Comparison of ENCODE assay signal across 10 cellular contexts in genomic region chr17:79075861-79076406, GRCh38. TPM values are rescaled to one million over a fixed set of nuclear protein-coding genes. Genes with fewer than 3 reads are reported as not detected.
DNase-seq lines count a peak whose midpoint lies in the region; ATAC-seq and TF ChIP-seq lines count a peak whose summit lies in the region.
"Had no signal": no experiment of that assay in that cellular context is flagged by ENCODE, and none has a peak within 500 bp of the region (broad histone marks: within the 10 kb centered on the region; RNA-seq: fewer than 3 reads in every experiment).

No MANE protein-coding gene starts in this region.

- POLR2A ChIA-PET in Caco-2 (lab: Charles Lee), result no interaction called here

- H3K4me1 ChIP-seq in Caco-2, result peaks cover 26% of the 10 kb centered on the region
- H3K4me1 ChIP-seq in NT2/D1 (ENCODE audit: insufficient read depth, insufficient read length), result no peaks in the 10 kb centered on the region
- no peaks in the 10 kb centered on the region for H3K4me1 ChIP-seq in endodermal cell (ENCODE audit: control insufficient read depth, insufficient read depth, low read length)
- H3K4me1 ChIP-seq in neuron (ENCODE audit: insufficient read depth, low read length), result peaks cover 8% of the 10 kb centered on the region
- H3K4me1 ChIP-seq in prostate gland (replicated peaks), result peaks cover 9% of the 10 kb centered on the region
- H3K4me1 ChIP-seq: pancreas had no signal

- H3K4me3 Mint-ChIP-seq in Caco-2 (ENCODE audit: unreplicated experiment), result peak overlapping the region; percentile 83
- peak overlapping the region; percentile 74 for H3K4me3 Mint-ChIP-seq in endodermal cell

- no peak for TF ChIP-seq POLR2A in prostate gland (IDR thresholded peaks at IDR 0.05)

- H3K27ac Mint-ChIP-seq in Caco-2 (ENCODE audit: unreplicated experiment), result peak overlapping the region; percentile 43
- peak overlapping the region; percentile 59 for H3K27ac Mint-ChIP-seq in endodermal cell

- CTCF ChIA-PET in Caco-2 (lab: Charles Lee), result no interaction called here

- H3K4me3 ChIP-seq in Caco-2 (ENCODE audit: low read depth, low read length) (peak overlapping the region; percentile 81), NT2/D1 (ENCODE audit: insufficient read length, low read depth) (no peak overlapping the region), endodermal cell (ENCODE audit: low read length) (peak overlapping the region; percentile 85), neuron (ENCODE audit: low read length) (peak overlapping the region; percentile 72), prostate gland (peak overlapping the region in 1 of 2 donors; percentile 90)

- 84% methylated on average over 9 of the region's 9 CpGs for WGBS in endodermal cell (ENCODE audit: insufficient coverage in 1 of 2, insufficient read length in 1 of 2), 2 experiments
- WGBS in prostate gland, result 84% methylated on average over 9 of the region's 9 CpGs

- peak overlapping the region; percentile 81 for H3K9ac ChIP-seq in NT2/D1 (ENCODE audit: insufficient read length, low read depth)
- H3K9ac ChIP-seq in endodermal cell (ENCODE audit: extremely low read depth, low read length, poor library complexity, severe bottlenecking), result no peak overlapping the region

- H3K36me3 Mint-ChIP-seq in Caco-2 (ENCODE audit: insufficient read depth, unreplicated experiment) (peaks cover 15% of the 10 kb centered on the region), endodermal cell (ENCODE audit: low read depth) (peaks cover 25% of the 10 kb centered on the region)

- H3K9me3 Mint-ChIP-seq in Caco-2 (ENCODE audit: unreplicated experiment), result no peaks in the 10 kb centered on the region
- H3K9me3 Mint-ChIP-seq in endodermal cell, result no peaks in the 10 kb centered on the region

- intact Hi-C loops in Caco-2 (cut with micrococcal nuclease; ENCODE audit: unreplicated experiment), result loop anchor here (2.0 kb wide), 1 partner anchor 65 kb away; no protein-coding TSS in a partner anchor
- intact Hi-C loops in prostate gland (cut with DNase I), result no loop called here

- no peak for ATAC-seq in HG03460 (IDR thresholded peaks at IDR 0.05; ENCODE audit: unreplicated experiment)

- H3K9me3 ChIP-seq in Caco-2 (no peaks in the 10 kb centered on the region), NT2/D1 (ENCODE audit: insufficient read depth, low read length) (no peaks in the 10 kb centered on the region), endodermal cell (ENCODE audit: control insufficient read depth, low read length) (no peaks in the 10 kb centered on the region), neuron (ENCODE audit: low read length) (no peaks in the 10 kb centered on the region), prostate gland (no peaks in the 10 kb centered on the region)
- H3K9me3 ChIP-seq: pancreas had no signal

- H3K27ac ChIP-seq in endodermal cell (ENCODE audit: low read depth, low read length) (no peak overlapping the region), prostate gland (peak overlapping the region in 1 of 2 donors; percentile 81)

- 0 out of 2 replicates have a peak, but pooled peaks cover 1% of the 10 kb centered on the region for H3K36me3 ChIP-seq in Caco-2 (ENCODE audit: control insufficient read depth, insufficient read depth, low read length)
- peaks cover 37% of the 10 kb centered on the region for H3K36me3 ChIP-seq in NT2/D1 (ENCODE audit: insufficient read depth, insufficient read length, low read length)
- peaks cover 9% of the 10 kb centered on the region for H3K36me3 ChIP-seq in endodermal cell (ENCODE audit: control insufficient read depth, insufficient read depth, low read length)
- H3K36me3 ChIP-seq in neuron (ENCODE audit: insufficient read depth, low read length), result peaks cover 17% of the 10 kb centered on the region
- H3K36me3 ChIP-seq in prostate gland, result peaks cover 0 to 8% of the 10 kb centered on the region in 2 donors

- DNase-seq in Caco-2 (no peak), NT2/D1 (ENCODE audit: low read depth, low spot score) (no peak), endodermal cell (peak; percentile 49), prostate gland (ENCODE audit: low spot score) (no peak), cerebellar nuclear complex (lab: John Stamatoyannopoulos, UW) (no peak), NCI-H446 (lab: John Stamatoyannopoulos, UW) (no peak)
- DNase-seq: NCI-H2081 had no signal

- no TSS peak for BruUV-seq in Caco-2 (replicated peaks; lab: Mats Ljungman, UMichigan)

- H3K4me1 Mint-ChIP-seq in Caco-2 (ENCODE audit: low read depth, unreplicated experiment) (peaks cover 17% of the 10 kb centered on the region), endodermal cell (peaks cover 8% of the 10 kb centered on the region)

- H3K27me3 Mint-ChIP-seq in Caco-2 (ENCODE audit: insufficient read depth, unreplicated experiment) (no peaks in the 10 kb centered on the region), endodermal cell (ENCODE audit: insufficient read depth) (peaks cover 7% of the 10 kb centered on the region)

- TF ChIP-seq CTCF in Caco-2 (IDR thresholded peaks at IDR 0.05; ENCODE audit: insufficient read depth in 1 of 2, low read depth in 1 of 2, low read length in 1 of 2, severe bottlenecking in 1 of 2, unreplicated experiment in 1 of 2), result no peak
- no peak for TF ChIP-seq CTCF in endodermal cell (conservative IDR thresholded peaks at IDR 0.05)
- TF ChIP-seq CTCF in prostate gland (IDR thresholded peaks at IDR 0.05), result no peak

- H3K27me3 ChIP-seq in Caco-2 (replicated peaks; ENCODE audit: control insufficient read depth, insufficient read depth, low read length) (no peaks in the 10 kb centered on the region), NT2/D1 (ENCODE audit: insufficient read depth, insufficient read length) (peaks cover 19% of the 10 kb centered on the region), endodermal cell (ENCODE audit: control insufficient read depth, insufficient read depth, low read length, poor library complexity, severe bottlenecking) (no peaks in the 10 kb centered on the region), neuron (ENCODE audit: insufficient read depth, low read length) (peaks cover 15% of the 10 kb centered on the region), prostate gland (replicated peaks; ENCODE audit: insufficient read depth) (no peaks in the 10 kb centered on the region)
- H3K27me3 ChIP-seq: pancreas had no signal

- H2AFZ ChIP-seq in neuron (ENCODE audit: low read depth, low read length), result no peak overlapping the region

RNA-seq across cellular contexts. Expression of gene ENGASE, which starts 1.3 kb away (rescaled TPM):
- total RNA-seq in Caco-2 (2022) (50.0 and 52.5 TPM in 2 replicates), endodermal cell (10 to 100 TPM; 40.8 to 42.0 TPM), prostate gland (10 to 100 TPM; 19.4 to 45.7 TPM)
- 33.7 TPM for polyA plus RNA-seq in endodermal cell (2013, experiment 1 of 2)
- 27.0 TPM for polyA plus RNA-seq in endodermal cell (2013, experiment 2 of 2)

RNA-seq across cellular contexts. Expression of gene C1QTNF1, which starts 52.0 kb away (rescaled TPM):
- total RNA-seq in Caco-2 (2022) (16.1 and 19.9 TPM in 2 replicates), endodermal cell (10 to 100 TPM; 16.0 to 16.5 TPM), prostate gland (10 to 100 TPM; 16.3 to 57.9 TPM)
- polyA plus RNA-seq in endodermal cell (2013, experiment 1 of 2), result 1.5 TPM
- polyA plus RNA-seq in endodermal cell (2013, experiment 2 of 2), result 1.7 TPM
